ENCODE assay signal across 8 cellular contexts in genomic region chr19:16078759-16079707, GRCh38. TPM values are rescaled to one million over a fixed set of nuclear protein-coding genes. Genes with fewer than 3 reads are reported as not detected.
DNase-seq lines count a peak whose midpoint lies in the region; ATAC-seq and TF ChIP-seq lines count a peak whose summit lies in the region.

No MANE protein-coding gene starts in this region.

- H3K36me3 ChIP-seq in thyroid gland: peaks cover 6 to 11% of the 10 kb centered on the region in 2 donors

- H3K4me3 ChIP-seq in GM12864 (ENCODE audit: low read depth, low read length) (peak overlapping the region; percentile 77), thyroid gland (replicated peaks in 1 of 3) (peak overlapping the region in 1 of 3 donors; percentile 98)

- 50 to 58% methylated on average over 17 of the region's 17 CpGs for WGBS in thyroid gland, 2 donors

- peaks cover 13 to 16% of the 10 kb centered on the region in 2 donors for H3K4me1 ChIP-seq in thyroid gland

- ATAC-seq in HG03045 (IDR thresholded peaks at IDR 0.05; ENCODE audit: unreplicated experiment): peak; percentile 28
- ATAC-seq in activated T-cell treated with anti-CD3 and anti-CD28 coated beads, Interleukin-2, amount 50 U/mL, for 4 hours: peak; percentile 70 to 74
- peak; percentile 69 to 76 for ATAC-seq in natural killer cell treated with Interleukin-12 subunit alpha and Interleukin-12 subunit beta and Interleukin-15 and Interleukin-18, amount 100 ng/mL, for 72 hours

- H3K4me3 Mint-ChIP-seq in activated T-cell treated with anti-CD3 and anti-CD28 coated beads, Interleukin-2, amount 50 U/mL, for 4 hours: peak overlapping the region; percentile 81
- peak overlapping the region; percentile 86 for H3K4me3 Mint-ChIP-seq in natural killer cell treated with Interleukin-12 subunit alpha and Interleukin-12 subunit beta and Interleukin-15 and Interleukin-18, amount 100 ng/mL, for 72 hours

- H3K9me3 Mint-ChIP-seq in activated T-cell treated with anti-CD3 and anti-CD28 coated beads, Interleukin-2, amount 50 U/mL, for 4 hours: no peaks in the 10 kb centered on the region
- H3K9me3 Mint-ChIP-seq in natural killer cell treated with Interleukin-12 subunit alpha and Interleukin-12 subunit beta and Interleukin-15 and Interleukin-18, amount 100 ng/mL, for 72 hours: no peaks in the 10 kb centered on the region

- H3K4me1 Mint-ChIP-seq in activated T-cell treated with anti-CD3 and anti-CD28 coated beads, Interleukin-2, amount 50 U/mL, for 4 hours (ENCODE audit: low read depth): peaks cover 70% of the 10 kb centered on the region
- H3K4me1 Mint-ChIP-seq in natural killer cell treated with Interleukin-12 subunit alpha and Interleukin-12 subunit beta and Interleukin-15 and Interleukin-18, amount 100 ng/mL, for 72 hours (ENCODE audit: low read depth in 2 of 2): peaks cover 62 to 66% of the 10 kb centered on the region in 2 donors

- H3K27me3 Mint-ChIP-seq in activated T-cell treated with anti-CD3 and anti-CD28 coated beads, Interleukin-2, amount 50 U/mL, for 4 hours (ENCODE audit: low read depth): no peaks in the 10 kb centered on the region
- H3K27me3 Mint-ChIP-seq in natural killer cell treated with Interleukin-12 subunit alpha and Interleukin-12 subunit beta and Interleukin-15 and Interleukin-18, amount 100 ng/mL, for 72 hours: no peaks in the 10 kb centered on the region

- TF ChIP-seq CTCF in GM12864 (IDR thresholded peaks at IDR 0.05; ENCODE audit: low read depth, low read length, missing control alignments): no peak
- TF ChIP-seq CTCF in thyroid gland (IDR thresholded peaks at IDR 0.05): no peak

- DNase-seq in GM12864 (ENCODE audit: low read depth) (peak; percentile 92), OCI-M1 (lab: John Stamatoyannopoulos, UW) (peak; percentile 96), fibroblast of gingiva (ENCODE audit: low read depth) (peak; percentile 96), thyroid gland (peak; percentile 32 to 37), iPS-NIHi7 (ENCODE audit: extremely low spot score) (no peak)
- DNase-seq in activated T-cell treated with anti-CD3 and anti-CD28 coated beads, Interleukin-2, amount 50 U/mL, for 4 hours: peak; percentile 61
- peak; percentile 88 for DNase-seq in natural killer cell treated with Interleukin-12 subunit alpha and Interleukin-12 subunit beta and Interleukin-15 and Interleukin-18, amount 100 ng/mL, for 72 hours (ENCODE audit: low spot score)

- H3K9me3 ChIP-seq in thyroid gland: no peaks in the 10 kb centered on the region

- H3K36me3 Mint-ChIP-seq in activated T-cell treated with anti-CD3 and anti-CD28 coated beads, Interleukin-2, amount 50 U/mL, for 4 hours (ENCODE audit: insufficient read depth): peaks cover 24% of the 10 kb centered on the region
- H3K36me3 Mint-ChIP-seq in natural killer cell treated with Interleukin-12 subunit alpha and Interleukin-12 subunit beta and Interleukin-15 and Interleukin-18, amount 100 ng/mL, for 72 hours: peaks cover 28% of the 10 kb centered on the region

- H3K27ac ChIP-seq in thyroid gland: peak overlapping the region; percentile 95 to 99 (median 98)

- no peaks in the 10 kb centered on the region for H3K27me3 ChIP-seq in thyroid gland

- H3K27ac Mint-ChIP-seq in natural killer cell treated with Interleukin-12 subunit alpha and Interleukin-12 subunit beta and Interleukin-15 and Interleukin-18, amount 100 ng/mL, for 72 hours: peak overlapping the region; percentile 96 to 97

- intact Hi-C loops in thyroid gland (cut with DNase I): no loop called here

- no peak for TF ChIP-seq POLR2A in thyroid gland (IDR thresholded peaks at IDR 0.05)

RNA-seq across cellular contexts. Expression of gene TPM4, which starts 2.7 kb away (rescaled TPM):
- 100 to 1,000 TPM; 153 to 177 (median 168) TPM for total RNA-seq in activated T-cell treated with anti-CD3 and anti-CD28 coated beads, Interleukin-2, amount 50 U/mL, for 4 hours
- 100 to 1,000 TPM; 462 to 510 TPM for total RNA-seq in natural killer cell treated with Interleukin-12 subunit alpha and Interleukin-12 subunit beta and Interleukin-15 and Interleukin-18, amount 100 ng/mL, for 72 hours
- total RNA-seq in thyroid gland: 100 to 1,000 TPM; 101 to 296 (median 151) TPM

RNA-seq across cellular contexts. Expression of gene RAB8A, which starts 32.7 kb away (rescaled TPM):
- total RNA-seq in activated T-cell treated with anti-CD3 and anti-CD28 coated beads, Interleukin-2, amount 50 U/mL, for 4 hours: 100 to 1,000 TPM; 140 to 167 (median 153) TPM
- 100 to 1,000 TPM; 166 to 260 TPM for total RNA-seq in natural killer cell treated with Interleukin-12 subunit alpha and Interleukin-12 subunit beta and Interleukin-15 and Interleukin-18, amount 100 ng/mL, for 72 hours
- total RNA-seq in thyroid gland: 10 to 100 TPM; 40.2 to 65.6 (median 51.5) TPM
